In genomic region chr11:35367491-35367890, GRCh38 we compare ENCODE assay signal across 17 cellular contexts. TPM values are rescaled to one million over a fixed set of nuclear protein-coding genes. Genes with fewer than 3 reads are reported as not detected.
DNase-seq lines count a peak whose midpoint lies in the region; ATAC-seq, FAIRE-seq and TF ChIP-seq lines count a peak whose summit lies in the region.
"Had no signal": no experiment of that assay in that cellular context is flagged by ENCODE, and none has a peak within 500 bp of the region (broad histone marks: within the 10 kb centered on the region; RNA-seq: fewer than 3 reads in every experiment).

No MANE protein-coding gene starts in this region.

- no peak overlapping the region for H3K4me2 ChIP-seq in HepG2 (ENCODE audit: low read depth, low read length)

- TF ChIP-seq EP300 in HepG2 (IDR thresholded peaks at IDR 0.05; ENCODE audit: low read depth in 2 of 2, low read length in 2 of 2) (no peak), HepG2 (CRISPR knock-in tag; IDR thresholded peaks at IDR 0.05; ENCODE audit: borderline replicate concordance) (no peak)

- H4K20me1 ChIP-seq in HepG2 (ENCODE audit: insufficient read depth, low read length) = no peaks in the 10 kb centered on the region

- H3K9me3 ChIP-seq in HepG2 (ENCODE audit: low read length) = peaks cover 7% of the 10 kb centered on the region; the same call in 1 of the 2 replicates
- no peaks in the 10 kb centered on the region for H3K9me3 ChIP-seq in right lobe of liver
- no peaks in the 10 kb centered on the region for H3K9me3 ChIP-seq in breast epithelium
- no peaks in the 10 kb centered on the region for H3K9me3 ChIP-seq in right cardiac atrium (ENCODE audit: control insufficient read depth, low read length)
- no peaks in the 10 kb centered on the region for H3K9me3 ChIP-seq in vagina
- H3K9me3 ChIP-seq: sigmoid colon had no signal

- no peak for TF ChIP-seq CTCF in HepG2 (CRISPR knock-in tag; IDR thresholded peaks at IDR 0.05)
- TF ChIP-seq CTCF in right lobe of liver (IDR thresholded peaks at IDR 0.05) = no peak
- TF ChIP-seq CTCF in breast epithelium (IDR thresholded peaks at IDR 0.05) = no peak
- TF ChIP-seq CTCF in vagina (IDR thresholded peaks at IDR 0.05) = no peak
- TF ChIP-seq CTCF in D721Med (IDR thresholded peaks at IDR 0.05; ENCODE audit: insufficient read depth, missing control alignments) = no peak

- FAIRE-seq in HepG2 (lab: Jason Lieb, UNC) (no peak), D721Med (lab: Jason Lieb, UNC) (no peak)

- no peaks in the 10 kb centered on the region for H3K27me3 Mint-ChIP-seq in activated CD4-positive, alpha-beta T cell treated with anti-CD3 and anti-CD28 coated beads, Interleukin-2, amount 10 ng/mL, durations not matched to agents 7 days and 5 days
- H3K27me3 Mint-ChIP-seq: activated naive CD4-positive, alpha-beta T cell treated with anti-CD3 and anti-CD28 coated beads, Interleukin-2, amount 50 U/mL, for 24 hours had no signal

- DNase-seq in HepG2 (ENCODE audit: low spot score) (no peak), right lobe of liver (no peak), breast epithelium (ENCODE audit: low spot score in 2 of 2) (no peak), right cardiac atrium (no peak), vagina (ENCODE audit: extremely low spot score in 2 of 2) (no peak), D721Med (ENCODE audit: insufficient read length, low spot score) (no peak), medulla oblongata (ENCODE audit: extremely low spot score) (no peak)
- DNase-seq in activated CD4-positive, alpha-beta T cell treated with anti-CD3 and anti-CD28 coated beads, Interleukin-2, amount 10 ng/mL, durations not matched to agents 7 days and 5 days = no peak
- DNase-seq: activated CD8-positive, alpha-beta T cell treated with anti-CD3 and anti-CD28 coated beads, Interleukin-2, amount 10 ng/mL, durations not matched to agents 7 days and 5 days; effector CD8-positive, alpha-beta T cell; NCI-H1694 treated with DMSO at 0.1 percent for 48 hours; NCI-H82; sigmoid colon had no signal

- no TSS peak for BruUV-seq in HepG2 (replicated peaks; lab: Mats Ljungman, UMichigan)

- H3K27ac Mint-ChIP-seq in activated CD4-positive, alpha-beta T cell treated with anti-CD3 and anti-CD28 coated beads, Interleukin-2, amount 10 ng/mL, durations not matched to agents 7 days and 5 days = no peak overlapping the region
- H3K27ac Mint-ChIP-seq: activated CD8-positive, alpha-beta T cell treated with anti-CD3 and anti-CD28 coated beads, Interleukin-2, amount 10 ng/mL, durations not matched to agents 7 days and 5 days; activated naive CD4-positive, alpha-beta T cell treated with anti-CD3 and anti-CD28 coated beads, Interleukin-2, amount 50 U/mL, for 24 hours; type B pancreatic cell had no signal

- H3K27me3 ChIP-seq in HepG2 (ENCODE audit: control insufficient read depth in 1 of 2, insufficient read depth in 2 of 2, low read length in 2 of 2) (no peaks in the 10 kb centered on the region; a peak in 1 of 5 replicates), right lobe of liver (no peaks in the 10 kb centered on the region), breast epithelium (no peaks in the 10 kb centered on the region), right cardiac atrium (ENCODE audit: control insufficient read depth, insufficient read depth) (no peaks in the 10 kb centered on the region), vagina (no peaks in the 10 kb centered on the region)
- H3K27me3 ChIP-seq: sigmoid colon had no signal

- H3K4me3 ChIP-seq in HepG2 (replicated peaks in 1 of 3; ENCODE audit: insufficient read depth in 1 of 3, low read depth in 2 of 3, low read length in 3 of 3) (no peak overlapping the region), right lobe of liver (no peak overlapping the region), breast epithelium (no peak overlapping the region), right cardiac atrium (ENCODE audit: low read length) (no peak overlapping the region), vagina (no peak overlapping the region)
- H3K4me3 ChIP-seq: sigmoid colon had no signal

- H3K27ac ChIP-seq in HepG2 (ENCODE audit: extremely low read length, insufficient read depth, low read length) = no peak overlapping the region
- no peak overlapping the region for H3K27ac ChIP-seq in right lobe of liver
- peak overlapping the region; percentile 49 to 80 for H3K27ac ChIP-seq in breast epithelium
- H3K27ac ChIP-seq in right cardiac atrium (ENCODE audit: low read length) = peak overlapping the region; percentile 50
- H3K27ac ChIP-seq in vagina = peak overlapping the region; percentile 73

- H3K36me3 ChIP-seq in HepG2 (replicated peaks in 1 of 2; ENCODE audit: control insufficient read depth in 1 of 2, insufficient read depth in 2 of 2, low read length in 2 of 2) = no peaks in the 10 kb centered on the region
- no peaks in the 10 kb centered on the region for H3K36me3 ChIP-seq in right lobe of liver
- no peaks in the 10 kb centered on the region for H3K36me3 ChIP-seq in breast epithelium
- no peaks in the 10 kb centered on the region for H3K36me3 ChIP-seq in vagina
- H3K36me3 ChIP-seq: sigmoid colon had no signal

- no peaks in the 10 kb centered on the region for H3K36me3 Mint-ChIP-seq in activated CD4-positive, alpha-beta T cell treated with anti-CD3 and anti-CD28 coated beads, Interleukin-2, amount 10 ng/mL, durations not matched to agents 7 days and 5 days (ENCODE audit: low read depth)
- H3K36me3 Mint-ChIP-seq: activated naive CD4-positive, alpha-beta T cell treated with anti-CD3 and anti-CD28 coated beads, Interleukin-2, amount 50 U/mL, for 24 hours; type B pancreatic cell had no signal

- no peak overlapping the region for H3K4me3 Mint-ChIP-seq in activated CD4-positive, alpha-beta T cell treated with anti-CD3 and anti-CD28 coated beads, Interleukin-2, amount 10 ng/mL, durations not matched to agents 7 days and 5 days
- H3K4me3 Mint-ChIP-seq: activated CD8-positive, alpha-beta T cell treated with anti-CD3 and anti-CD28 coated beads, Interleukin-2, amount 10 ng/mL, durations not matched to agents 7 days and 5 days; activated naive CD4-positive, alpha-beta T cell treated with anti-CD3 and anti-CD28 coated beads, Interleukin-2, amount 50 U/mL, for 24 hours; type B pancreatic cell had no signal

- H2AFZ ChIP-seq in HepG2 (ENCODE audit: low read length) = no peak overlapping the region

- WGBS in HepG2 (ENCODE audit: low lambda C conversion rate) = 29% methylated on average over 4 of the region's 4 CpGs
- 77% methylated on average over 4 of the region's 4 CpGs for WGBS in right lobe of liver (ENCODE audit: insufficient coverage, low coverage, low lambda C conversion rate, missing lambda C conversion rate)
- 57% methylated on average over 4 of the region's 4 CpGs for WGBS in right cardiac atrium

- no peaks in the 10 kb centered on the region for H3K4me1 Mint-ChIP-seq in activated CD4-positive, alpha-beta T cell treated with anti-CD3 and anti-CD28 coated beads, Interleukin-2, amount 10 ng/mL, durations not matched to agents 7 days and 5 days

- ATAC-seq in HepG2 = no peak
- ATAC-seq in right lobe of liver = no peak
- ATAC-seq in right cardiac atrium = peak in 1 of 2 donors; percentile 53
- ATAC-seq: activated CD8-positive, alpha-beta T cell treated with anti-CD3 and anti-CD28 coated beads, Interleukin-2, amount 10 ng/mL, durations not matched to agents 7 days and 5 days; HCT116 had no signal

- CTCF ChIA-PET in HepG2 (lab: Yijun Ruan, JAX; ENCODE audit: low intra/inter-chr PET ratio, low total read pairs) = no interaction called here
- CTCF ChIA-PET in activated CD4-positive, alpha-beta T cell treated with anti-CD3 and anti-CD28 coated beads, Interleukin-2, amount 10 ng/mL, durations not matched to agents 7 days and 5 days (lab: Charles Lee) = interaction anchor here (0.9 to 1.8 kb wide), 3 partner anchors 12 to 56 kb away, joined by 3 to 5 read pairs (median 3); no protein-coding TSS in a partner anchor

- no peaks in the 10 kb centered on the region for H3K79me2 ChIP-seq in HepG2 (ENCODE audit: insufficient read depth, low read length)

- TF ChIP-seq POLR2A in HepG2 (IDR thresholded peaks at IDR 0.05; ENCODE audit: insufficient read depth in 1 of 2, low read depth in 2 of 2, low read length in 2 of 2) = no peak
- TF ChIP-seq POLR2A in right lobe of liver (IDR thresholded peaks at IDR 0.05) = no peak
- no peak for TF ChIP-seq POLR2A in breast epithelium (IDR thresholded peaks at IDR 0.05)
- no peak for TF ChIP-seq POLR2A in vagina (IDR thresholded peaks at IDR 0.05)

- in situ Hi-C loops in HepG2 (cut with HindIII; ENCODE audit: extremely low pct_ligation_motif_present, low pct_unique_long_range_greater_than_20kb) = no loop called here

- H3K9ac ChIP-seq in HepG2 (ENCODE audit: insufficient read depth, low read depth, low read length) = no peak overlapping the region

- no peak for TF ChIP-seq RAD21 in HepG2 (CRISPR knock-in tag; IDR thresholded peaks at IDR 0.05)

- intact Hi-C loops in HepG2 (cut with micrococcal nuclease; ENCODE audit: unreplicated experiment) = no loop called here
- intact Hi-C loops in right lobe of liver (cut with DNase I) = no loop called here
- intact Hi-C loops in breast epithelium (cut with DNase I; ENCODE audit: low total_unique reads) = no loop called here
- intact Hi-C loops in right cardiac atrium (cut with DNase I) = loop anchor here in 1 of 4 donors (10.0 kb wide), 1 partner anchor 153 kb away; no protein-coding TSS in a partner anchor
- intact Hi-C loops in vagina (cut with DNase I) = no loop called here

- H3K9me3 Mint-ChIP-seq in activated CD4-positive, alpha-beta T cell treated with anti-CD3 and anti-CD28 coated beads, Interleukin-2, amount 10 ng/mL, durations not matched to agents 7 days and 5 days = peaks cover 9% of the 10 kb centered on the region
- H3K9me3 Mint-ChIP-seq: activated naive CD4-positive, alpha-beta T cell treated with anti-CD3 and anti-CD28 coated beads, Interleukin-2, amount 50 U/mL, for 24 hours; type B pancreatic cell had no signal

- H3K4me1 ChIP-seq in HepG2 (ENCODE audit: insufficient read depth, low read length) (peaks cover 26% of the 10 kb centered on the region), right lobe of liver (peaks cover 0 to 22% (median 10%) of the 10 kb centered on the region in 4 donors), breast epithelium (peaks cover 7 to 8% of the 10 kb centered on the region in 2 donors), right cardiac atrium (ENCODE audit: control insufficient read depth, insufficient read depth, low read length) (peaks cover 9% of the 10 kb centered on the region), vagina (peaks cover 28% of the 10 kb centered on the region)

- POLR2A ChIA-PET in HepG2 (lab: Yijun Ruan, JAX) = interaction anchor here (0.6 to 1.3 kb wide), 2 partner anchors 64 to 458 kb away, joined by 4 to 5 read pairs; no protein-coding TSS in a partner anchor
- POLR2A ChIA-PET in activated CD4-positive, alpha-beta T cell treated with anti-CD3 and anti-CD28 coated beads, Interleukin-2, amount 10 ng/mL, durations not matched to agents 7 days and 5 days (lab: Charles Lee) = no interaction called here

RNA-seq across cellular contexts. Expression of gene SLC1A2, which starts 51.9 kb away (rescaled TPM):
- 16.5 and 23.2 TPM in 2 replicates for total RNA-seq in HepG2 (2016; rRNA removed; fragmentation: Illumina TruSeq; extraction: Trizol)
- 1.9 and 2.6 TPM in 2 replicates for total RNA-seq in HepG2 (2016; cell fraction: cytosol; rRNA removed; fragmentation: Illumina TruSeq; extraction: Trizol; ENCODE audit: low read depth)
- total RNA-seq in HepG2 (2016; cell fraction: insoluble cytoplasmic fraction; rRNA removed; fragmentation: Illumina TruSeq; extraction: Trizol) = 16.3 and 22.3 TPM in 2 replicates
- total RNA-seq in HepG2 (2016; cell fraction: membrane; rRNA removed; fragmentation: Illumina TruSeq; extraction: Trizol) = 5.3 and 5.4 TPM in 2 replicates
- 34.4 and 35.7 TPM in 2 replicates for total RNA-seq in HepG2 (2016; cell fraction: nucleus; rRNA removed; fragmentation: Illumina TruSeq; extraction: Trizol)
- 43.2 and 47.1 TPM in 2 replicates for polyA plus RNA-seq in HepG2 (2011; rRNA removed)
- polyA plus RNA-seq in HepG2 (2011; cell fraction: cytosol; rRNA removed) = 22.2 and 39.6 TPM in 2 replicates
- 29.2 and 40.9 TPM in 2 replicates for polyA plus RNA-seq in HepG2 (2011; cell fraction: nucleus; rRNA removed)
- 42.0 and 55.4 TPM in 2 replicates for polyA plus RNA-seq in HepG2 (2012)
- polyA plus RNA-seq in HepG2 (2016; cell fraction: cytosol; fragmentation: Illumina TruSeq; extraction: Trizol; ENCODE audit: low read depth) = 0.77 and 1.0 TPM in 2 replicates
- 5.4 and 6.4 TPM in 2 replicates for polyA plus RNA-seq in HepG2 (2016; cell fraction: insoluble cytoplasmic fraction; fragmentation: Illumina TruSeq; extraction: Trizol; ENCODE audit: low read depth)
- polyA plus RNA-seq in HepG2 (2016; cell fraction: membrane; fragmentation: Illumina TruSeq; extraction: Trizol; ENCODE audit: low read depth) = 1.1 and 1.5 TPM in 2 replicates
- polyA plus RNA-seq in HepG2 (2016; cell fraction: nucleus; fragmentation: Illumina TruSeq; extraction: Trizol; ENCODE audit: insufficient read depth, low read depth) = 15.3 and 15.8 TPM in 2 replicates
- 0.12 and 435 TPM in 2 replicates for polyA minus RNA-seq in HepG2 (2011; rRNA and poly(A)+ RNA removed; ENCODE audit: low replicate concordance)
- 92.0 and 179 TPM in 2 replicates for polyA minus RNA-seq in HepG2 (2011; cell fraction: cytosol; rRNA and poly(A)+ RNA removed)
- polyA minus RNA-seq in HepG2 (2011; cell fraction: nucleus; rRNA and poly(A)+ RNA removed) = 140 and 207 TPM in 2 replicates
- 10 to 100 TPM in 4 of 6 experiments, 1 to 10 TPM in 2; 7.6 to 87.4 (median 13.3) TPM for total RNA-seq in right lobe of liver
- total RNA-seq in breast epithelium = 10 to 100 TPM in 2 of 3 donors, under 1 TPM in 1; 0.32 to 23.7 (median 10.5) TPM
- total RNA-seq in right cardiac atrium = 1 to 10 TPM; 1.3 to 2.3 (median 1.5) TPM
- polyA plus RNA-seq in right cardiac atrium = 0.54 TPM
- total RNA-seq in vagina = 4.7 TPM
- not detected for total RNA-seq in activated CD4-positive, alpha-beta T cell treated with anti-CD3 and anti-CD28 coated beads, Interleukin-2, amount 10 ng/mL, durations not matched to agents 7 days and 5 days
- total RNA-seq: activated CD8-positive, alpha-beta T cell treated with anti-CD3 and anti-CD28 coated beads, Interleukin-2, amount 10 ng/mL, durations not matched to agents 7 days and 5 days; T-helper 1 cell treated with Interleukin-12 subunit alpha and Interleukin-12 subunit beta and Interleukin-4 antibody, amounts not matched to agents 30 ng/mL and 1 ng/mL, for 36 hours had no signal

Comparison
In these comparisons a context has a peak if more than half of its experiments do, and no peak if none do; other contexts are left out.
1. H3K27ac ChIP-seq: peak in breast epithelium (2 of 2), right cardiac atrium (single experiment) and vagina (single experiment); none in HepG2 (single experiment) and right lobe of liver (0 of 3).